Comparison of ENCODE assay signal across 26 cellular contexts in genomic region chr5:171715551-171715950, GRCh38.
"Had no signal": no experiment of that assay in that cellular context is flagged by ENCODE, and none has a peak within 500 bp of the region (broad histone marks: within the 10 kb centered on the region; RNA-seq: fewer than 3 reads in every experiment).

No MANE protein-coding gene starts in this region.

- H3K27ac ChIP-seq: epithelial cell of prostate, foreskin keratinocyte, gastroesophageal sphincter, heart left ventricle, hepatocyte, left lung, parathyroid adenoma, stomach, testis, tibial artery, upper lobe of right lung, vagina had no signal

- H3K27ac Mint-ChIP-seq: naive thymus-derived CD8-positive, alpha-beta T cell; progenitor cell of endocrine pancreas; stimulated activated effector memory CD8-positive, alpha-beta T cell treated with anti-CD3 and anti-CD28 coated beads, Interleukin-12 subunit alpha, Interleukin-12 subunit beta, amount 100 ng/mL, for 72 hours had no signal

- H3K36me3 Mint-ChIP-seq: naive thymus-derived CD8-positive, alpha-beta T cell; stimulated activated effector memory CD8-positive, alpha-beta T cell treated with anti-CD3 and anti-CD28 coated beads, Interleukin-12 subunit alpha, Interleukin-12 subunit beta, amount 100 ng/mL, for 72 hours had no signal

- H3K9me3 Mint-ChIP-seq: stimulated activated effector memory CD8-positive, alpha-beta T cell treated with anti-CD3 and anti-CD28 coated beads, Interleukin-12 subunit alpha, Interleukin-12 subunit beta, amount 100 ng/mL, for 72 hours had no signal

- H3K4me2 ChIP-seq: hepatocyte, smooth muscle cell had no signal

- H3K4me3 ChIP-seq: gastroesophageal sphincter, heart left ventricle, hepatocyte, left lung, smooth muscle cell, stomach, testis, tibial artery, upper lobe of right lung, vagina had no signal

- H3K79me2 ChIP-seq: hepatocyte, parathyroid adenoma had no signal

- H3K27me3 Mint-ChIP-seq: progenitor cell of endocrine pancreas had no signal

- DNase-seq: cerebellar nuclear complex; cortex of kidney; effector CD4-positive, alpha-beta T cell; foreskin keratinocyte; heart left ventricle; left cardiac atrium; left lung; mesenchymal stem cell; naive thymus-derived CD8-positive, alpha-beta T cell; occipital lobe; stimulated activated CD4-positive, alpha-beta T cell treated with anti-CD3 and anti-CD28 coated beads, Interleukin-12 subunit alpha, Interleukin-12 subunit beta, amount 100 ng/mL, for 4 hours; stimulated activated CD4-positive, alpha-beta T cell treated with anti-CD3 and anti-CD28 coated beads, Interleukin-1b, Interleukin-23, amount 100 ng/mL, for 48 hours; stimulated activated CD4-positive, alpha-beta T cell treated with anti-CD3 and anti-CD28 coated beads, Interleukin-4, amount 100 ng/mL, for 1 hour; stimulated activated naive CD4-positive, alpha-beta T cell treated with Interleukin-2 at 50 U/mL for 16 hours; stomach; testis; upper lobe of right lung had no signal

- H3K9me3 ChIP-seq: stomach, testis, upper lobe of right lung, vagina had no signal

- H3K27me3 ChIP-seq: gastroesophageal sphincter, heart left ventricle, hepatocyte, left lung, testis, upper lobe of right lung, vagina had no signal

- H3K4me1 Mint-ChIP-seq: naive thymus-derived CD8-positive, alpha-beta T cell; stimulated activated effector memory CD8-positive, alpha-beta T cell treated with anti-CD3 and anti-CD28 coated beads, Interleukin-12 subunit alpha, Interleukin-12 subunit beta, amount 100 ng/mL, for 72 hours had no signal

- H2AFZ ChIP-seq: hepatocyte, parathyroid adenoma had no signal

- H3K36me3 ChIP-seq: gastroesophageal sphincter, heart left ventricle, left lung, stomach, tibial artery, upper lobe of right lung, vagina had no signal

- H3K4me1 ChIP-seq: foreskin keratinocyte, gastroesophageal sphincter, left lung, parathyroid adenoma, stomach, testis, tibial artery, upper lobe of right lung, vagina had no signal

- H3K4me3 Mint-ChIP-seq: naive thymus-derived CD8-positive, alpha-beta T cell; stimulated activated effector memory CD8-positive, alpha-beta T cell treated with anti-CD3 and anti-CD28 coated beads, Interleukin-12 subunit alpha, Interleukin-12 subunit beta, amount 100 ng/mL, for 72 hours had no signal

- H3K9ac ChIP-seq: parathyroid adenoma had no signal
